Comparison of ENCODE assay signal across 12 cellular contexts in genomic region chr1:224256642-224257041, GRCh38.
"Had no signal": no experiment of that assay in that cellular context is flagged by ENCODE, and none has a peak within 500 bp of the region (broad histone marks: within the 10 kb centered on the region; RNA-seq: fewer than 3 reads in every experiment).

No MANE protein-coding gene starts in this region.

- H3K9me3 ChIP-seq: pancreas, sigmoid colon, spleen, upper lobe of left lung had no signal

- ATAC-seq: activated CD4-positive, CD25-positive, alpha-beta regulatory T cell treated with anti-CD3 and anti-CD28 coated beads, Interleukin-2, amount 50 U/mL, for 24 hours; activated T-helper 17 cell treated with anti-CD3 and anti-CD28 coated beads, Interleukin-2, amount 50 U/mL, for 72 hours; pancreas; stimulated activated naive CD8-positive, alpha-beta T cell treated with anti-CD3 and anti-CD28 coated beads, Interleukin-15, amount 100 ng/mL, for 72 hours had no signal

- H3K27ac ChIP-seq: pancreas, sigmoid colon, spleen, upper lobe of left lung had no signal

- H3K36me3 ChIP-seq: pancreas had no signal

- H3K4me3 ChIP-seq: pancreas, sigmoid colon, spleen, upper lobe of left lung had no signal

- H3K27me3 ChIP-seq: pancreas, sigmoid colon, spleen, upper lobe of left lung had no signal

- DNase-seq: activated naive CD4-positive, alpha-beta T cell treated with Interleukin-2 at 50 U/mL for 16 hours; aorta; foreskin fibroblast; hypothalamus; pancreas; sigmoid colon; spleen; stimulated activated naive CD8-positive, alpha-beta T cell treated with anti-CD3 and anti-CD28 coated beads, Interleukin-15, amount 100 ng/mL, for 72 hours; SW 1271; upper lobe of left lung had no signal

- H3K27me3 Mint-ChIP-seq: activated T-helper 17 cell treated with anti-CD3 and anti-CD28 coated beads, Interleukin-2, amount 50 U/mL, for 72 hours; stimulated activated naive CD8-positive, alpha-beta T cell treated with anti-CD3 and anti-CD28 coated beads, Interleukin-15, amount 100 ng/mL, for 72 hours had no signal

- H3K9me3 Mint-ChIP-seq: activated T-helper 17 cell treated with anti-CD3 and anti-CD28 coated beads, Interleukin-2, amount 50 U/mL, for 72 hours; stimulated activated naive CD8-positive, alpha-beta T cell treated with anti-CD3 and anti-CD28 coated beads, Interleukin-15, amount 100 ng/mL, for 72 hours had no signal

- H3K4me1 Mint-ChIP-seq: activated T-helper 17 cell treated with anti-CD3 and anti-CD28 coated beads, Interleukin-2, amount 50 U/mL, for 72 hours had no signal

- H3K4me1 ChIP-seq: pancreas, sigmoid colon, upper lobe of left lung had no signal

- H3K27ac Mint-ChIP-seq: activated T-helper 17 cell treated with anti-CD3 and anti-CD28 coated beads, Interleukin-2, amount 50 U/mL, for 72 hours; stimulated activated naive CD8-positive, alpha-beta T cell treated with anti-CD3 and anti-CD28 coated beads, Interleukin-15, amount 100 ng/mL, for 72 hours had no signal

- H3K4me3 Mint-ChIP-seq: activated T-helper 17 cell treated with anti-CD3 and anti-CD28 coated beads, Interleukin-2, amount 50 U/mL, for 72 hours; stimulated activated naive CD8-positive, alpha-beta T cell treated with anti-CD3 and anti-CD28 coated beads, Interleukin-15, amount 100 ng/mL, for 72 hours had no signal
